ENCODE assay signal across 22 cellular contexts in the genomic region with DNA sequence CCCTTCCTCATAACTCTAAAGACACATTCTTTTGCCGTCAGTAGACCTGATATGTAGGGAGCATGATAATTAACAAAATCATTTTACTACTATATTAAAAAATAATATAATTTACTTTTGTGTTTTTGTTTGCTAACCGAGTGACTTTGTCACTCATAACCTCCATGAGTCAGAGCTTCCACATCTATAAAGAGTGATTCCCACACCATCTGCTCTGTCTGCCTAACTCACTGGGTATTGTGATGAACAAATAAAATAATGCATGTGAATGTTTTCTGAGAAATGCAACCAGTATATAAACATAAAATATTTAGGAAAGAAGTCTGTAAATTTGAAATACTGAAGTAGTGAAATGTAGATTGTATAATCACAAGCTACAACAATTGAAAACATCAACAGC.
"Had no signal": no experiment of that assay in that cellular context is flagged by ENCODE, and none has a peak within 500 bp of the region (broad histone marks: within the 10 kb centered on the region; RNA-seq: fewer than 3 reads in every experiment).

No MANE protein-coding gene starts in this region.

- ATAC-seq: heart left ventricle; left lobe of liver; naive thymus-derived CD8-positive, alpha-beta T cell had no signal

- DNase-seq: colonic mucosa; effector CD4-positive, alpha-beta T cell; endodermal cell; erythroblast; heart left ventricle; hippocampal formation; islet precursor cell; mammary epithelial cell; naive thymus-derived CD8-positive, alpha-beta T cell; ovary; sigmoid colon; small intestine; stimulated activated CD4-positive, alpha-beta T cell treated with anti-CD3 and anti-CD28 coated beads, Interleukin-12 subunit alpha, Interleukin-12 subunit beta, amount 100 ng/mL, for 4 hours; stimulated activated naive CD4-positive, alpha-beta T cell; stomach; substantia nigra; transverse colon had no signal

- H3K4me1 ChIP-seq: colonic mucosa, heart left ventricle, right atrium auricular region, sigmoid colon, stomach, transverse colon had no signal

- FAIRE-seq: endothelial cell of umbilical vein, frontal cortex, small intestine had no signal

- H3K27me3 ChIP-seq: colonic mucosa, heart left ventricle, ovary, right atrium auricular region, sigmoid colon, stomach, transverse colon had no signal

- H3K4me3 ChIP-seq: colonic mucosa, heart left ventricle, ovary, right atrium auricular region, sigmoid colon, stomach, thoracic aorta, transverse colon had no signal

- H3K36me3 ChIP-seq: colonic mucosa, heart left ventricle, ovary, right atrium auricular region, sigmoid colon, stomach, thoracic aorta, transverse colon had no signal

- H3K9me3 ChIP-seq: colonic mucosa, heart left ventricle, ovary, right atrium auricular region, sigmoid colon, stomach, thoracic aorta, transverse colon had no signal

- H3K27ac ChIP-seq: colonic mucosa, heart left ventricle, ovary, right atrium auricular region, sigmoid colon, stomach, thoracic aorta, transverse colon had no signal
